33 cellular contexts compared by ENCODE assay signal in genomic region chr18:69987870-69988269, GRCh38. TPM values are rescaled to one million over a fixed set of nuclear protein-coding genes. Genes with fewer than 3 reads are reported as not detected.
"Had no signal": no experiment of that assay in that cellular context is flagged by ENCODE, and none has a peak within 500 bp of the region (broad histone marks: within the 10 kb centered on the region; RNA-seq: fewer than 3 reads in every experiment).

No MANE protein-coding gene starts in this region.

- H3K27me3 ChIP-seq: adrenal gland, ascending aorta, body of pancreas, brain microvascular endothelial cell, breast epithelium, cardiac muscle cell had no signal

- ATAC-seq: activated naive CD4-positive, alpha-beta T cell treated with anti-CD3 and anti-CD28 coated beads, Interleukin-2, amount 50 U/mL, for 72 hours; activated naive CD8-positive, alpha-beta T cell treated with anti-CD3 and anti-CD28 coated beads, Interleukin-2, amount 50 U/mL, for 24 hours; activated T-cell treated with anti-CD3 and anti-CD28 coated beads, Interleukin-2, amount 50 U/mL, for 4 hours; activated T-cell treated with anti-CD3 and anti-CD28 coated beads, Interleukin-2, amount 50 U/mL, for 72 hours; activated T-helper 17 cell treated with anti-CD3 and anti-CD28 coated beads, Interleukin-2, amount 50 U/mL, for 72 hours; body of pancreas had no signal

- DNase-seq: activated effector memory CD4-positive, alpha-beta T cell treated with anti-CD3 and anti-CD28 coated beads, Interleukin-2, amount 50 U/mL, for 16 hours; activated effector memory CD4-positive, alpha-beta T cell treated with Interleukin-2 at 50 U/mL for 16 hours; activated gamma-delta T cell; activated gamma-delta T cell treated with Interleukin-2 at 50 U/mL for 16 hours; activated naive CD4-positive, alpha-beta T cell; activated naive CD4-positive, alpha-beta T cell treated with anti-CD3 and anti-CD28 coated beads for 36 hours; activated naive CD4-positive, alpha-beta T cell treated with anti-CD3 and anti-CD28 coated beads, Interleukin-2, amount 10 ng/mL, durations not matched to agents 7 days and 5 days; activated naive CD4-positive, alpha-beta T cell treated with anti-CD3 and anti-CD28 coated beads, Interleukin-2, amount 50 U/mL, for 16 hours; activated naive CD4-positive, alpha-beta T cell treated with Interleukin-2 at 50 U/mL for 16 hours; activated naive CD8-positive, alpha-beta T cell treated with anti-CD3 and anti-CD28 coated beads for 36 hours; activated naive CD8-positive, alpha-beta T cell treated with anti-CD3 and anti-CD28 coated beads, Interleukin-2, amount 10 ng/mL, durations not matched to agents 7 days and 5 days; activated naive CD8-positive, alpha-beta T cell treated with anti-CD3 and anti-CD28 coated beads, Interleukin-2, amount 50 U/mL, for 24 hours; activated T-cell treated with anti-CD3 and anti-CD28 coated beads, Interleukin-2, amount 50 U/mL, for 24 hours; activated T-cell treated with anti-CD3 and anti-CD28 coated beads, Interleukin-2, amount 50 U/mL, for 4 hours; activated T-cell treated with anti-CD3 and anti-CD28 coated beads, Interleukin-2, amount 50 U/mL, for 48 hours; activated T-cell treated with anti-CD3 and anti-CD28 coated beads, Interleukin-2, amount 50 U/mL, for 72 hours; adrenal gland; amniotic stem cell; amygdala; anterior cingulate cortex; aorta; body of pancreas; brain microvascular endothelial cell; caudate nucleus; central memory CD4-positive, alpha-beta T cell; cerebellar nuclear complex had no signal

- H3K36me3 ChIP-seq: adrenal gland, brain microvascular endothelial cell, breast epithelium, cardiac muscle cell had no signal

- H3K4me1 ChIP-seq: adrenal gland, ascending aorta, body of pancreas, breast epithelium had no signal

- FAIRE-seq: astrocyte, bronchial epithelial cell had no signal

- H3K9me3 ChIP-seq: body of pancreas had no signal

- H3K4me3 ChIP-seq: adrenal gland, ascending aorta, body of pancreas, breast epithelium, cardiac muscle cell had no signal

- H3K27ac ChIP-seq: adrenal gland, ascending aorta, body of pancreas, brain microvascular endothelial cell, breast epithelium, cardiac muscle cell had no signal

RNA-seq across cellular contexts. Expression of gene CD226, which starts 40.2 kb away (rescaled TPM):
- polyA plus RNA-seq: cardiac muscle cell had no signal
